8 cellular contexts compared by ENCODE assay signal in genomic region chr2:152716805-152717241, GRCh38. TPM values are rescaled to one million over a fixed set of nuclear protein-coding genes. Genes with fewer than 3 reads are reported as not detected.
A peak's percentile ranks its signal among the peaks of the same experiment; 100 is the strongest.
DNase-seq lines count a peak whose midpoint lies in the region; TF ChIP-seq lines count a peak whose summit lies in the region.

No MANE protein-coding gene starts in this region.

- H3K4me3 ChIP-seq in HL-60 (replicated peaks; ENCODE audit: insufficient read depth, low read length) (peak overlapping the region; percentile 79), colonic mucosa (peak overlapping the region; percentile 93), mucosa of rectum (ENCODE audit: low read length in 2 of 2) (peak overlapping the region; percentile 99 to 100), thyroid gland (replicated peaks in 1 of 3) (peak overlapping the region; percentile 68 to 94 (median 85))

- H3K36me3 ChIP-seq in colonic mucosa (no peaks in the 10 kb centered on the region), mucosa of rectum (ENCODE audit: control insufficient read depth in 2 of 2, insufficient read depth in 2 of 2, low read length in 2 of 2) (peaks cover 6 to 7% of the 10 kb centered on the region in 2 donors), thyroid gland (peaks cover 0 to 5% of the 10 kb centered on the region in 2 donors)

- no peak for TF ChIP-seq CTCF in HL-60 (IDR thresholded peaks at IDR 0.05; ENCODE audit: insufficient read depth, low read length)
- no peak for TF ChIP-seq CTCF in colonic mucosa (IDR thresholded peaks at IDR 0.05)
- TF ChIP-seq CTCF in thyroid gland (IDR thresholded peaks at IDR 0.05) = no peak

- peaks cover 5% of the 10 kb centered on the region for H3K4me1 ChIP-seq in colonic mucosa
- peaks cover 15 to 17% of the 10 kb centered on the region in 2 donors for H3K4me1 ChIP-seq in mucosa of rectum (ENCODE audit: control insufficient read depth in 2 of 2, insufficient read depth in 2 of 2, low read length in 2 of 2)
- H3K4me1 ChIP-seq in thyroid gland = peaks cover 11 to 16% of the 10 kb centered on the region in 2 donors

- H3K27me3 ChIP-seq in HL-60 (ENCODE audit: insufficient read depth, poor library complexity, severe bottlenecking) (no peaks in the 10 kb centered on the region), colonic mucosa (no peaks in the 10 kb centered on the region), mucosa of rectum (ENCODE audit: control insufficient read depth in 2 of 2, insufficient read depth in 2 of 2, low read length in 2 of 2) (no peaks in the 10 kb centered on the region), thyroid gland (no peaks in the 10 kb centered on the region)

- H3K9me3 ChIP-seq in colonic mucosa (no peaks in the 10 kb centered on the region), mucosa of rectum (ENCODE audit: control insufficient read depth in 2 of 2, low read length in 2 of 2) (no peaks in the 10 kb centered on the region), thyroid gland (no peaks in the 10 kb centered on the region)

- no peak for TF ChIP-seq POLR2A in thyroid gland (IDR thresholded peaks at IDR 0.05)

- intact Hi-C loops in colonic mucosa (cut with DNase I) (loop anchor here (10.0 kb wide), 1 partner anchor 542 kb away; the partner anchor contains the start of gene STAM2), thyroid gland (cut with DNase I) (loop anchor here (10.0 kb wide), 1 partner anchor 542 kb away; the partner anchor contains the start of gene STAM2)

- 0 to 1% methylated on average over 15 of the region's 15 CpGs for WGBS in thyroid gland, 2 donors

- H3K27ac ChIP-seq in HL-60 (replicated peaks) = peak overlapping the region; percentile 99
- H3K27ac ChIP-seq in colonic mucosa = peak overlapping the region; percentile 95
- H3K27ac ChIP-seq in mucosa of rectum (ENCODE audit: low read depth in 2 of 2, low read length in 2 of 2) = peak overlapping the region; percentile 99 to 100
- peak overlapping the region; percentile 17 to 98 (median 98) for H3K27ac ChIP-seq in thyroid gland

- H3K9ac ChIP-seq in colonic mucosa (ENCODE audit: low read depth in 2 of 2, low read length in 2 of 2) (peak overlapping the region; percentile 82 to 85), mucosa of rectum (ENCODE audit: low read depth in 1 of 2, low read length in 2 of 2) (peak overlapping the region; percentile 90 to 95)

- peak; percentile 1 to 86 (median 82) for DNase-seq in NCI-H1417 (lab: John Stamatoyannopoulos, UW)
- no peak for DNase-seq in NCI-H1417 treated with DMSO at 0.1 percent for 48 hours (lab: John Stamatoyannopoulos, UW)
- DNase-seq in HL-60 (ENCODE audit: low read depth in 1 of 2, low spot score in 1 of 2) = no peak
- DNase-seq in SW480 (ENCODE audit: low spot score) = peak; percentile 11
- DNase-seq in colonic mucosa = peak; percentile 43
- DNase-seq in thyroid gland = peak; percentile 6 to 39
- DNase-seq in NCI-H187 (lab: John Stamatoyannopoulos, UW) = no peak

RNA-seq across cellular contexts. Expression of gene PRPF40A, which starts 0.4 kb away (rescaled TPM):
- total RNA-seq in colonic mucosa (100 to 1,000 TPM; 103 to 115 TPM), thyroid gland (100 to 1,000 TPM in 2 of 4 donors, 10 to 100 TPM in 2; 86.8 to 147 (median 102) TPM)

RNA-seq across cellular contexts. Expression of gene ARL6IP6, which starts 1.6 kb away (rescaled TPM):
- total RNA-seq in colonic mucosa (10 to 100 TPM; 15.5 to 21.2 TPM), thyroid gland (10 to 100 TPM; 12.4 to 19.9 (median 14.0) TPM)

Comparison
In these comparisons a context has a peak if more than half of its experiments do, and no peak if none do; other contexts are left out.
1. DNase-seq: peak in NCI-H1417 (3 of 3), SW480 (single experiment), colonic mucosa (single experiment) and thyroid gland (2 of 2); none in NCI-H1417 treated with DMSO at 0.1 percent for 48 hours (single experiment), HL-60 (0 of 2) and NCI-H187 (0 of 2).
2. Peak in every context shown above with its lines, with median percentiles within 50 percentile points of each other: H3K27ac ChIP-seq and H3K4me3 ChIP-seq.